In the genomic region with DNA sequence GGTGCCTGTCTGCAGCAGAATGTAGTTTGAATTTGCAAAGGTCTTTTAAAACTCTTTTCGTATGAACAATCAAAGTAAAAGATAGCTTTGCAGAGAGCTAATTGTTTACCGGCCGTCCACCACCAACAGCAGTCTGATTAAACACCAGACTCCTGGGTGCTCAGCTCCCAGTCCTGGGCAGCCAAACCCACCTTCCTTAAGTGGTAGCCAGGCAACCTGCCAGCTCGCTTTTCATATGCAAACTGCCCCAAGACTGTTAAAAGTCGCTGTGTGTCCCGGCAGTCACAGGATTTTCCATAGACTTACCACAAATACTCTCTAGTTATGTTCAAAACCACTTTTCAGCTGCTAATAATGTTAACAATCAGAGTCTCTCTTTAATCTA, we compare ENCODE assay signal across 11 cellular contexts. TPM values are rescaled to one million over a fixed set of nuclear protein-coding genes. Genes with fewer than 3 reads are reported as not detected.
A peak's percentile ranks its signal among the peaks of the same experiment; 100 is the strongest.
DNase-seq lines count a peak whose midpoint lies in the region; ATAC-seq and TF ChIP-seq lines count a peak whose summit lies in the region.
"Had no signal": no experiment of that assay in that cellular context is flagged by ENCODE, and none has a peak within 500 bp of the region (broad histone marks: within the 10 kb centered on the region; RNA-seq: fewer than 3 reads in every experiment).

No MANE protein-coding gene starts in this region.

- H3K4me3 Mint-ChIP-seq in WTC11 (peak overlapping the region; percentile 80), Calu3 (ENCODE audit: low read depth, unreplicated experiment) (no peak overlapping the region)

- no peaks in the 10 kb centered on the region for H3K9me2 ChIP-seq in Karpas-422 (replicated peaks; ENCODE audit: insufficient read depth, low read length)

- H3K27me3 Mint-ChIP-seq in WTC11 (ENCODE audit: low read depth) (peaks cover 17% of the 10 kb centered on the region), Calu3 (ENCODE audit: unreplicated experiment) (no peaks in the 10 kb centered on the region)

- H3K79me2 ChIP-seq in Karpas-422 (ENCODE audit: low read length), result no peaks in the 10 kb centered on the region

- H3K27ac Mint-ChIP-seq in WTC11, result 0 out of 2 replicates have a peak overlapping the region, but pooled peaks have one; percentile 91
- H3K27ac Mint-ChIP-seq in Calu3 (ENCODE audit: unreplicated experiment), result no peak overlapping the region
- H3K27ac Mint-ChIP-seq: T-helper 17 cell had no signal

- H3K4me1 Mint-ChIP-seq in WTC11 (peaks cover 60% of the 10 kb centered on the region), Calu3 (ENCODE audit: low read depth, unreplicated experiment) (no peaks in the 10 kb centered on the region)

- H3K27me3 ChIP-seq in iPS-20b (ENCODE audit: insufficient read depth, low read length), result peaks cover 43% of the 10 kb centered on the region
- no peaks in the 10 kb centered on the region for H3K27me3 ChIP-seq in Karpas-422 (ENCODE audit: low read length)

- peaks cover 24% of the 10 kb centered on the region for H3K4me1 ChIP-seq in iPS-20b (ENCODE audit: insufficient read depth, low read length)
- no peaks in the 10 kb centered on the region for H3K4me1 ChIP-seq in Karpas-422 (ENCODE audit: low read length)

- H3K9me3 ChIP-seq in iPS-20b (ENCODE audit: insufficient read depth, low read depth, low read length) (no peaks in the 10 kb centered on the region; the same call in 1 of the 2 replicates), Karpas-422 (ENCODE audit: low read length) (no peaks in the 10 kb centered on the region)

- CTCF ChIA-PET in WTC11 (lab: Charles Lee), result interaction anchor here (0.9 to 2.1 kb wide), 4 partner anchors 40 to 1278 kb away, joined by 3 to 10 read pairs (median 6); no protein-coding TSS in a partner anchor
- CTCF ChIA-PET in Calu3 (lab: Charles Lee), result no interaction called here

- no TSS peak for BruUV-seq in Calu3 (replicated peaks; lab: Mats Ljungman, UMichigan)

- peaks cover 32% of the 10 kb centered on the region for H3K36me3 Mint-ChIP-seq in WTC11
- no peaks in the 10 kb centered on the region for H3K36me3 Mint-ChIP-seq in Calu3 (ENCODE audit: insufficient read depth, unreplicated experiment)

- no peak overlapping the region for H3K4me2 ChIP-seq in Karpas-422 (ENCODE audit: low read depth, low read length, poor library complexity, severe bottlenecking)

- POLR2A ChIA-PET in WTC11 (lab: Charles Lee), result interaction anchor here (0.7 to 1.2 kb wide), 2 partner anchors 22 to 40 kb away, joined by 3 read pairs; no protein-coding TSS in a partner anchor

- H3K4me3 ChIP-seq in HFF-Myc (replicated peaks; ENCODE audit: low read depth, low read length) (peak overlapping the region; percentile 75), iPS-20b (ENCODE audit: low read length) (peak overlapping the region; percentile 69), skin epidermis (peak overlapping the region; percentile 31 to 50 (median 36)), Karpas-422 (ENCODE audit: low read length) (no peak overlapping the region)

- intact Hi-C loops in Calu3 (cut with micrococcal nuclease; ENCODE audit: unreplicated experiment), result no loop called here

- DNase-seq in HFF-Myc (ENCODE audit: extremely low read depth, low read depth) (no peak), WTC11 (ENCODE audit: low spot score) (peak; percentile 45), foreskin melanocyte (no peak), Karpas-422 (no peak), Calu3 (no peak)
- DNase-seq: T-helper 17 cell had no signal

- H3K9me3 Mint-ChIP-seq in WTC11 (peaks cover 24% of the 10 kb centered on the region), Calu3 (ENCODE audit: low read depth, unreplicated experiment) (peaks cover 3% of the 10 kb centered on the region)
- H3K9me3 Mint-ChIP-seq: central memory CD8-positive, alpha-beta T cell had no signal

- H3K36me3 ChIP-seq in iPS-20b (ENCODE audit: insufficient read depth, low read depth, low read length) (peaks cover 8% of the 10 kb centered on the region), Karpas-422 (ENCODE audit: insufficient read depth, low read length) (no peaks in the 10 kb centered on the region)

- peak; percentile 39 for ATAC-seq in WTC11
- no peak for ATAC-seq in HG02938 (IDR thresholded peaks at IDR 0.05; ENCODE audit: unreplicated experiment)
- ATAC-seq: T-helper 17 cell had no signal

- H3K9ac ChIP-seq in iPS-20b (ENCODE audit: low read depth, low read length) (peak overlapping the region; percentile 60; the same call in 1 of the 2 replicates), Karpas-422 (ENCODE audit: low read length) (no peak overlapping the region)

- H3K27ac ChIP-seq in iPS-20b (ENCODE audit: low read length) (no peak overlapping the region), skin epidermis (peak overlapping the region in 20 of 21 experiments; percentile 16 to 86 (median 69)), Karpas-422 (ENCODE audit: low read length) (no peak overlapping the region)
- H3K27ac ChIP-seq: HL-60 had no signal

- H2AFZ ChIP-seq in Karpas-422 (ENCODE audit: low read length), result no peak overlapping the region

- H4K20me1 ChIP-seq in Karpas-422 (ENCODE audit: insufficient read depth, low read depth, low read length), result no peaks in the 10 kb centered on the region

- TF ChIP-seq CTCF in HFF-Myc (IDR thresholded peaks at IDR 0.05; ENCODE audit: low read depth, low read length, missing control alignments) (no peak), WTC11 (IDR thresholded peaks at IDR 0.05) (no peak), Calu3 (IDR thresholded peaks at IDR 0.05; ENCODE audit: unreplicated experiment) (no peak)

TF ChIP-seq in WTC11, 78 proteins besides CTCF, POLR2A, EP300 and RAD21:
- TF ChIP-seq NR2C2 (CRISPR knock-in tag; IDR thresholded peaks at IDR 0.05) (no peak), SP1 (CRISPR knock-in tag; conservative IDR thresholded peaks at IDR 0.05) (0 out of 2 replicates have a peak, but pooled peaks have one; percentile 41), CBFB (CRISPR knock-in tag; IDR thresholded peaks at IDR 0.05; ENCODE audit: low read depth) (no peak)

RNA-seq across cellular contexts. Expression of a gene that starts 0.8 kb away (rescaled TPM):
- total RNA-seq in WTC11 (2021) (33.5 to 40.3 TPM (median 35.8 TPM) in 3 replicates), Calu3 (2022) (not detected in 2 replicates)
- not detected in 2 replicates for total RNA-seq in Karpas-422 (2014; rRNA removed; shearing (Covaris generic); ENCODE audit: low replicate concordance)
- total RNA-seq: T-helper 17 cell had no signal

Comparison
In these comparisons a context has a peak if more than half of its experiments do, and no peak if none do; other contexts are left out.
1. H3K27ac ChIP-seq: peak in skin epidermis (20 of 21); none in iPS-20b (single experiment) and Karpas-422 (single experiment).
2. RNA of a gene that starts 0.8 kb away (total RNA-seq): 33.5 to 40.3 TPM in WTC11; not detected in Calu3 and not detected in Karpas-422; every median in the first group is over 10 times any median in the second.